9 cellular contexts compared by ENCODE assay signal in genomic region chr14:23076785-23077408, GRCh38. TPM values are rescaled to one million over a fixed set of nuclear protein-coding genes. Genes with fewer than 3 reads are reported as not detected.
DNase-seq lines count a peak whose midpoint lies in the region; ATAC-seq and TF ChIP-seq lines count a peak whose summit lies in the region.
"Had no signal": no experiment of that assay in that cellular context is flagged by ENCODE, and none has a peak within 500 bp of the region (broad histone marks: within the 10 kb centered on the region; RNA-seq: fewer than 3 reads in every experiment).

No MANE protein-coding gene starts in this region.

- H3K36me3 Mint-ChIP-seq in effector memory CD8-positive, alpha-beta T cell (ENCODE audit: insufficient read depth), result peaks cover 88% of the 10 kb centered on the region

- DNase-seq in ELR (ENCODE audit: low read depth) (peak; percentile 67), LNCaP clone FGC (ENCODE audit: low read depth) (no peak), ovary (no peak), HuH-7.5 (ENCODE audit: low spot score) (no peak), LoVo (ENCODE audit: low spot score) (no peak), cerebellar nuclear complex (lab: John Stamatoyannopoulos, UW) (no peak)
- DNase-seq in effector memory CD8-positive, alpha-beta T cell, result peak in 2 of 3 experiments; percentile 31 to 41
- no peak for DNase-seq in effector CD4-positive, alpha-beta T cell
- DNase-seq: small intestine had no signal

- H3K4me1 Mint-ChIP-seq in effector memory CD8-positive, alpha-beta T cell (ENCODE audit: low read depth in 2 of 2), result peaks cover 7 to 8% of the 10 kb centered on the region in 2 donors

- no peak overlapping the region for H3K27ac ChIP-seq in ovary

- no peak overlapping the region for H3K4me3 Mint-ChIP-seq in effector memory CD8-positive, alpha-beta T cell

- TF ChIP-seq POLR2A in ovary (IDR thresholded peaks at IDR 0.05), result no peak

- intact Hi-C loops in ovary (cut with DNase I), result no loop called here

- H3K36me3 ChIP-seq in ovary, result no peaks in the 10 kb centered on the region

- no peak overlapping the region for H3K27ac Mint-ChIP-seq in effector memory CD8-positive, alpha-beta T cell

- peaks cover 5% of the 10 kb centered on the region for H3K4me1 ChIP-seq in ovary (ENCODE audit: insufficient read depth)

- no peaks in the 10 kb centered on the region for H3K27me3 Mint-ChIP-seq in effector memory CD8-positive, alpha-beta T cell

- no peaks in the 10 kb centered on the region for H3K27me3 ChIP-seq in ovary

- no peaks in the 10 kb centered on the region for H3K9me3 ChIP-seq in ovary

- no peak overlapping the region for H3K4me3 ChIP-seq in LNCaP clone FGC (ENCODE audit: low read depth, low read length)
- no peak overlapping the region for H3K4me3 ChIP-seq in ovary

- no peak for TF ChIP-seq EP300 in ovary (IDR thresholded peaks at IDR 0.05)

- TF ChIP-seq CTCF in LNCaP clone FGC (IDR thresholded peaks at IDR 0.05; ENCODE audit: control insufficient read depth, extremely low read depth, insufficient read depth) (peak; percentile 58), ovary (IDR thresholded peaks at IDR 0.05) (peak in 2 of 3 donors; percentile 9 to 14)

- WGBS in ovary, 3 donors, result 60 to 65% (median 61%) methylated on average over 5 of the region's 5 CpGs

- H3K9me3 Mint-ChIP-seq in effector memory CD8-positive, alpha-beta T cell, result no peaks in the 10 kb centered on the region

- ATAC-seq in effector memory CD8-positive, alpha-beta T cell (replicated peaks), result peak; percentile 57

RNA-seq across cellular contexts. Expression of gene ACIN1, which starts 18.0 kb away (rescaled TPM):
- total RNA-seq in ovary, result 100 to 1,000 TPM in 5 of 7 donors, 10 to 100 TPM in 2; 83.3 to 162 (median 135) TPM
- polyA plus RNA-seq in ovary, result 100 to 1,000 TPM in 1 of 2 donors, 10 to 100 TPM in 1; 95.4 to 165 TPM

RNA-seq across cellular contexts. Expression of gene C14orf119, which starts 18.4 kb away (rescaled TPM):
- total RNA-seq in ovary, result 10 to 100 TPM; 13.8 to 47.2 (median 41.5) TPM
- 10 to 100 TPM; 31.4 to 55.6 TPM for polyA plus RNA-seq in ovary

RNA-seq across cellular contexts. Expression of gene CDH24, which starts 19.6 kb away (rescaled TPM):
- 1 to 10 TPM; 1.0 to 6.6 (median 2.3) TPM for total RNA-seq in ovary
- polyA plus RNA-seq in ovary, result 1 to 10 TPM; 2.1 to 5.5 TPM

RNA-seq across cellular contexts. Expression of gene CIROP, which starts 27.9 kb away (rescaled TPM):
- not detected for total RNA-seq in ovary
- not detected for polyA plus RNA-seq in ovary

RNA-seq across cellular contexts. Expression of gene PSMB11, which starts 34.9 kb away (rescaled TPM):
- not detected for total RNA-seq in ovary
- not detected for polyA plus RNA-seq in ovary
- polyA plus RNA-seq: small intestine had no signal

Comparison
In these comparisons a context has a peak if more than half of its experiments do, and no peak if none do; other contexts are left out.
1. DNase-seq: peak in ELR (single experiment) and effector memory CD8-positive, alpha-beta T cell (2 of 3); none in LNCaP clone FGC (single experiment), ovary (0 of 5), HuH-7.5 (single experiment), LoVo (single experiment), effector CD4-positive, alpha-beta T cell (single experiment) and cerebellar nuclear complex (0 of 2).